ENCODE assay signal across 8 cellular contexts in genomic region chr17:2392252-2393183, GRCh38. TPM values are rescaled to one million over a fixed set of nuclear protein-coding genes. Genes with fewer than 3 reads are reported as not detected.
DNase-seq lines count a peak whose midpoint lies in the region; ATAC-seq and TF ChIP-seq lines count a peak whose summit lies in the region.

No MANE protein-coding gene starts in this region.

- POLR2A ChIA-PET in activated CD4-positive, alpha-beta T cell treated with anti-CD3 and anti-CD28 coated beads, Interleukin-2, amount 10 ng/mL, durations not matched to agents 7 days and 5 days (lab: Charles Lee): interaction anchor here (1.1 to 2.2 kb wide), 3 partner anchors 9 to 20 kb away, joined by 3 to 7 read pairs (median 6); no protein-coding TSS in a partner anchor

- no peaks in the 10 kb centered on the region for H3K27me3 Mint-ChIP-seq in activated CD4-positive, alpha-beta T cell treated with anti-CD3 and anti-CD28 coated beads, Interleukin-2, amount 10 ng/mL, durations not matched to agents 7 days and 5 days

- peaks cover 15% of the 10 kb centered on the region for H3K36me3 Mint-ChIP-seq in activated CD4-positive, alpha-beta T cell treated with anti-CD3 and anti-CD28 coated beads, Interleukin-2, amount 10 ng/mL, durations not matched to agents 7 days and 5 days (ENCODE audit: low read depth)

- H3K27ac ChIP-seq in coronary artery (peak overlapping the region; percentile 98 to 100), left lung (peak overlapping the region; percentile 99 to 100)

- H3K4me1 ChIP-seq in BE2C: peaks cover 11% of the 10 kb centered on the region
- H3K4me1 ChIP-seq in left lung: peaks cover 45 to 65% of the 10 kb centered on the region in 2 donors

- H3K9me3 ChIP-seq in BE2C: no peaks in the 10 kb centered on the region
- H3K9me3 ChIP-seq in left lung: no peaks in the 10 kb centered on the region

- H3K36me3 ChIP-seq in BE2C: peaks cover 6% of the 10 kb centered on the region
- peaks cover 0 to 12% of the 10 kb centered on the region in 2 donors for H3K36me3 ChIP-seq in left lung

- H3K27me3 ChIP-seq in BE2C (no peaks in the 10 kb centered on the region), left lung (no peaks in the 10 kb centered on the region)

- peaks cover 62% of the 10 kb centered on the region for H3K4me1 Mint-ChIP-seq in activated CD4-positive, alpha-beta T cell treated with anti-CD3 and anti-CD28 coated beads, Interleukin-2, amount 10 ng/mL, durations not matched to agents 7 days and 5 days

- peak; percentile 89 for DNase-seq in BE2C
- peak; percentile 96 for DNase-seq in GM19238 (ENCODE audit: insufficient read length, low spot score)
- DNase-seq in NCI-H69 (lab: John Stamatoyannopoulos, UW): peak; percentile 95
- peak; percentile 96 for DNase-seq in activated CD4-positive, alpha-beta T cell treated with anti-CD3 and anti-CD28 coated beads, Interleukin-2, amount 10 ng/mL, durations not matched to agents 7 days and 5 days
- peak; percentile 97 for DNase-seq in coronary artery (ENCODE audit: low spot score)
- peak; percentile 95 to 97 for DNase-seq in left lung
- DNase-seq in stimulated activated CD4-positive, alpha-beta T cell treated with anti-CD3 and anti-CD28 coated beads, Interleukin-1b, Interleukin-23, amount 100 ng/mL, for 48 hours: peak; percentile 98

- H3K27ac Mint-ChIP-seq in activated CD4-positive, alpha-beta T cell treated with anti-CD3 and anti-CD28 coated beads, Interleukin-2, amount 10 ng/mL, durations not matched to agents 7 days and 5 days: peak overlapping the region; percentile 95

- H3K4me3 ChIP-seq in BE2C (ENCODE audit: low read depth, low read length) (peak overlapping the region; percentile 59), coronary artery (peak overlapping the region; percentile 78), left lung (peak overlapping the region; percentile 59 to 87)

- CTCF ChIA-PET in activated CD4-positive, alpha-beta T cell treated with anti-CD3 and anti-CD28 coated beads, Interleukin-2, amount 10 ng/mL, durations not matched to agents 7 days and 5 days (lab: Charles Lee): interaction anchor here (1.0 to 2.9 kb wide), 9 partner anchors 9 to 26 kb away, joined by 3 to 34 read pairs (median 4); partner anchors contain the start of gene MNT

- H3K9me3 Mint-ChIP-seq in activated CD4-positive, alpha-beta T cell treated with anti-CD3 and anti-CD28 coated beads, Interleukin-2, amount 10 ng/mL, durations not matched to agents 7 days and 5 days: no peaks in the 10 kb centered on the region

- ATAC-seq in HG03432 (IDR thresholded peaks at IDR 0.05; ENCODE audit: unreplicated experiment) (peak; percentile 58), left lung (peak; percentile 60)

- H3K4me3 Mint-ChIP-seq in activated CD4-positive, alpha-beta T cell treated with anti-CD3 and anti-CD28 coated beads, Interleukin-2, amount 10 ng/mL, durations not matched to agents 7 days and 5 days: peak overlapping the region; percentile 83

- intact Hi-C loops in left lung (cut with DNase I): no loop called here

- no peak for TF ChIP-seq CTCF in BE2C (IDR thresholded peaks at IDR 0.05; ENCODE audit: low read depth, low read length)
- no peak for TF ChIP-seq CTCF in coronary artery (IDR thresholded peaks at IDR 0.05)
- no peak for TF ChIP-seq CTCF in left lung (IDR thresholded peaks at IDR 0.05)

RNA-seq across cellular contexts. Expression of gene MNT, which starts 8.3 kb away (rescaled TPM):
- polyA plus RNA-seq in BE2C (2012; ENCODE audit: insufficient read depth, insufficient read length, low read depth): 22.8 TPM
- 10 to 100 TPM; 24.2 to 31.1 TPM for total RNA-seq in activated CD4-positive, alpha-beta T cell treated with anti-CD3 and anti-CD28 coated beads, Interleukin-2, amount 10 ng/mL, durations not matched to agents 7 days and 5 days
- total RNA-seq in left lung: 10 to 100 TPM; 19.7 to 31.9 TPM

RNA-seq across cellular contexts. Expression of gene SGSM2, which starts 55.2 kb away (rescaled TPM):
- 53.6 TPM for polyA plus RNA-seq in BE2C (2012; ENCODE audit: insufficient read depth, insufficient read length, low read depth)
- total RNA-seq in activated CD4-positive, alpha-beta T cell treated with anti-CD3 and anti-CD28 coated beads, Interleukin-2, amount 10 ng/mL, durations not matched to agents 7 days and 5 days: 10 to 100 TPM; 58.3 to 61.6 TPM
- 10 to 100 TPM; 43.6 to 52.7 TPM for total RNA-seq in left lung

RNA-seq across cellular contexts. Expression of gene TSR1, which starts 56.3 kb away (rescaled TPM):
- 64.6 TPM for polyA plus RNA-seq in BE2C (2012; ENCODE audit: insufficient read depth, insufficient read length, low read depth)
- 10 to 100 TPM; 27.2 to 27.4 TPM for total RNA-seq in activated CD4-positive, alpha-beta T cell treated with anti-CD3 and anti-CD28 coated beads, Interleukin-2, amount 10 ng/mL, durations not matched to agents 7 days and 5 days
- total RNA-seq in left lung: 10 to 100 TPM; 16.2 to 27.2 TPM

Comparison
In these comparisons a context has a peak if more than half of its experiments do, and no peak if none do; other contexts are left out.
1. Peak in every context shown above with its lines: DNase-seq, ATAC-seq, H3K4me3 ChIP-seq and H3K27ac ChIP-seq.